ENCODE assay signal across 27 cellular contexts in genomic region chr18:26456070-26456491, GRCh38.
DNase-seq lines count a peak whose midpoint lies in the region; ATAC-seq and TF ChIP-seq lines count a peak whose summit lies in the region.
"Had no signal": no experiment of that assay in that cellular context is flagged by ENCODE, and none has a peak within 500 bp of the region (broad histone marks: within the 10 kb centered on the region; RNA-seq: fewer than 3 reads in every experiment).

No MANE protein-coding gene starts in this region.

- H3K9me3 ChIP-seq in cardiac muscle cell (ENCODE audit: low read depth) (no peaks in the 10 kb centered on the region), right atrium auricular region (no peaks in the 10 kb centered on the region), OCI-LY3 (ENCODE audit: insufficient read depth, low read length) (no peaks in the 10 kb centered on the region)
- H3K9me3 ChIP-seq: left ventricle myocardium inferior, Peyer's patch, thyroid gland had no signal

- no peak overlapping the region for H3K9ac ChIP-seq in OCI-LY3 (ENCODE audit: low read length)

- TF ChIP-seq CTCF in cardiac muscle cell (IDR thresholded peaks at IDR 0.05; ENCODE audit: low read depth, low read length) (peak; percentile 7), right atrium auricular region (IDR thresholded peaks at IDR 0.05) (no peak), OCI-LY3 (IDR thresholded peaks at IDR 0.05; ENCODE audit: low read depth, low read length) (peak; percentile 43)

- H3K4me2 ChIP-seq in OCI-LY3 (ENCODE audit: low read length), result no peak overlapping the region
- H3K4me2 ChIP-seq: hepatocyte had no signal

- peaks cover 5% of the 10 kb centered on the region for H3K4me1 ChIP-seq in cardiac muscle cell (ENCODE audit: low read depth)
- H3K4me1 ChIP-seq in right atrium auricular region, result peaks cover 0 to 29% of the 10 kb centered on the region in 2 donors
- peaks cover 12% of the 10 kb centered on the region for H3K4me1 ChIP-seq in OCI-LY3 (ENCODE audit: low read length)
- H3K4me1 ChIP-seq: Peyer's patch had no signal

- peaks cover 3% of the 10 kb centered on the region for H3K36me3 ChIP-seq in cardiac muscle cell
- peaks cover 12% of the 10 kb centered on the region for H3K36me3 ChIP-seq in right atrium auricular region
- no peaks in the 10 kb centered on the region for H3K36me3 ChIP-seq in OCI-LY3 (replicated peaks; ENCODE audit: low read depth, low read length)
- H3K36me3 ChIP-seq: brain microvascular endothelial cell, Peyer's patch had no signal

- DNase-seq in cardiac muscle cell (ENCODE audit: low read depth in 1 of 2, low spot score in 1 of 2), result no peak
- DNase-seq in right atrium auricular region (ENCODE audit: low spot score), result no peak
- DNase-seq in caudate nucleus (lab: John Stamatoyannopoulos, UW), result no peak
- no peak for DNase-seq in activated CD8-positive, alpha-beta T cell treated with anti-CD3 and anti-CD28 coated beads, Interleukin-2, amount 10 ng/mL, durations not matched to agents 7 days and 5 days
- no peak for DNase-seq in activated CD4-positive, alpha-beta T cell treated with anti-CD3 and anti-CD28 coated beads, Interleukin-2, amount 50 U/mL, for 4 hours
- DNase-seq in COLO829 (ENCODE audit: low spot score), result no peak
- DNase-seq: activated CD4-positive, alpha-beta memory T cell treated with anti-CD3 and anti-CD28 coated beads, Interleukin-2, amount 10 ng/mL, durations not matched to agents 7 days and 5 days; activated CD4-positive, CD25-positive, alpha-beta regulatory T cell; activated gamma-delta T cell treated with Interleukin-2 at 50 U/mL for 16 hours; activated T-cell treated with anti-CD3 and anti-CD28 coated beads, Interleukin-2, amount 50 U/mL, for 1 hour; brain microvascular endothelial cell; immature natural killer cell; left ventricle myocardium inferior; midbrain; natural killer cell; NCI-H1105 treated with DMSO at 0.1 percent for 48 hours; NCI-H2029 treated with DMSO at 0.1 percent for 48 hours; NCI-H82; Peyer's patch; retina; stimulated activated CD4-positive, alpha-beta T cell treated with anti-CD3 and anti-CD28 coated beads, Interleukin-4, amount 100 ng/mL, for 24 hours; stimulated activated naive CD4-positive, alpha-beta T cell treated with Interleukin-2 at 50 U/mL for 16 hours; T-helper 9 cell; thyroid gland had no signal

- H3K27me3 ChIP-seq in cardiac muscle cell (no peaks in the 10 kb centered on the region), right atrium auricular region (no peaks in the 10 kb centered on the region), OCI-LY3 (ENCODE audit: low read depth, low read length) (no peaks in the 10 kb centered on the region)
- H3K27me3 ChIP-seq: brain microvascular endothelial cell, hepatocyte, Peyer's patch, thyroid gland had no signal

- no peak overlapping the region for H2AFZ ChIP-seq in OCI-LY3 (ENCODE audit: low read depth, low read length)
- H2AFZ ChIP-seq: hepatocyte had no signal

- H3K27ac ChIP-seq in cardiac muscle cell, result no peak overlapping the region
- H3K27ac ChIP-seq in right atrium auricular region, result no peak overlapping the region
- H3K27ac ChIP-seq in OCI-LY3 (ENCODE audit: low read length), result no peak overlapping the region
- H3K27ac ChIP-seq in caudate nucleus (ENCODE audit: low read depth, low read length), result peak overlapping the region; percentile 2
- H3K27ac ChIP-seq: brain microvascular endothelial cell, hepatocyte, left ventricle myocardium inferior, Peyer's patch, thyroid gland had no signal

- POLR2A ChIA-PET in activated CD8-positive, alpha-beta T cell treated with anti-CD3 and anti-CD28 coated beads, Interleukin-2, amount 10 ng/mL, durations not matched to agents 7 days and 5 days (lab: Charles Lee), result no interaction called here

- H3K4me3 Mint-ChIP-seq in activated CD8-positive, alpha-beta T cell treated with anti-CD3 and anti-CD28 coated beads, Interleukin-2, amount 10 ng/mL, durations not matched to agents 7 days and 5 days, result no peak overlapping the region
- H3K4me3 Mint-ChIP-seq: activated CD4-positive, alpha-beta memory T cell treated with anti-CD3 and anti-CD28 coated beads, Interleukin-2, amount 10 ng/mL, durations not matched to agents 7 days and 5 days; immature natural killer cell; natural killer cell had no signal

- H3K9me3 Mint-ChIP-seq in activated CD8-positive, alpha-beta T cell treated with anti-CD3 and anti-CD28 coated beads, Interleukin-2, amount 10 ng/mL, durations not matched to agents 7 days and 5 days (ENCODE audit: insufficient read depth), result no peaks in the 10 kb centered on the region
- H3K9me3 Mint-ChIP-seq: activated CD4-positive, alpha-beta memory T cell treated with anti-CD3 and anti-CD28 coated beads, Interleukin-2, amount 10 ng/mL, durations not matched to agents 7 days and 5 days; immature natural killer cell; natural killer cell had no signal

- no peak for ATAC-seq in activated CD8-positive, alpha-beta T cell treated with anti-CD3 and anti-CD28 coated beads, Interleukin-2, amount 10 ng/mL, durations not matched to agents 7 days and 5 days
- no peak for ATAC-seq in HG03095 (IDR thresholded peaks at IDR 0.05; ENCODE audit: unreplicated experiment)
- ATAC-seq: natural killer cell had no signal

- H4K20me1 ChIP-seq in OCI-LY3 (ENCODE audit: insufficient read depth, low read length), result no peaks in the 10 kb centered on the region

- H3K4me3 ChIP-seq in cardiac muscle cell (no peak overlapping the region), right atrium auricular region (no peak overlapping the region), OCI-LY3 (ENCODE audit: low read length) (no peak overlapping the region)
- H3K4me3 ChIP-seq: hepatocyte, left ventricle myocardium inferior, Peyer's patch, thyroid gland had no signal

- H3K27ac Mint-ChIP-seq in activated CD8-positive, alpha-beta T cell treated with anti-CD3 and anti-CD28 coated beads, Interleukin-2, amount 10 ng/mL, durations not matched to agents 7 days and 5 days, result no peak overlapping the region
- H3K27ac Mint-ChIP-seq: activated CD4-positive, alpha-beta memory T cell treated with anti-CD3 and anti-CD28 coated beads, Interleukin-2, amount 10 ng/mL, durations not matched to agents 7 days and 5 days; immature natural killer cell; natural killer cell had no signal

- no peaks in the 10 kb centered on the region for H3K79me2 ChIP-seq in OCI-LY3 (ENCODE audit: low read length)
- H3K79me2 ChIP-seq: hepatocyte had no signal

- H3K4me1 Mint-ChIP-seq in activated CD8-positive, alpha-beta T cell treated with anti-CD3 and anti-CD28 coated beads, Interleukin-2, amount 10 ng/mL, durations not matched to agents 7 days and 5 days (ENCODE audit: low read depth), result peaks cover 9% of the 10 kb centered on the region

- CTCF ChIA-PET in activated CD8-positive, alpha-beta T cell treated with anti-CD3 and anti-CD28 coated beads, Interleukin-2, amount 10 ng/mL, durations not matched to agents 7 days and 5 days (lab: Charles Lee), result no interaction called here

- no peaks in the 10 kb centered on the region for H3K36me3 Mint-ChIP-seq in activated CD8-positive, alpha-beta T cell treated with anti-CD3 and anti-CD28 coated beads, Interleukin-2, amount 10 ng/mL, durations not matched to agents 7 days and 5 days (ENCODE audit: low read depth)

- H3K27me3 Mint-ChIP-seq in activated CD8-positive, alpha-beta T cell treated with anti-CD3 and anti-CD28 coated beads, Interleukin-2, amount 10 ng/mL, durations not matched to agents 7 days and 5 days (ENCODE audit: low read depth), result no peaks in the 10 kb centered on the region

Comparison
In these comparisons a context has a peak if more than half of its experiments do, and no peak if none do; other contexts are left out.
1. CTCF ChIP-seq: peak in cardiac muscle cell (single experiment) and OCI-LY3 (single experiment); none in right atrium auricular region (0 of 2).